8 cellular contexts compared by ENCODE assay signal in genomic region chr11:8911040-8911823, GRCh38. TPM values are rescaled to one million over a fixed set of nuclear protein-coding genes. Genes with fewer than 3 reads are reported as not detected.
A peak's percentile ranks its signal among the peaks of the same experiment; 100 is the strongest.
DNase-seq lines count a peak whose midpoint lies in the region; ATAC-seq and TF ChIP-seq lines count a peak whose summit lies in the region.

Gene AKIP1 (plus strand): TSS chr11:8911189. CDS start chr11:8911450, 261 bp downstream.

- CTCF ChIA-PET in CD8-positive, alpha-beta T cell (lab: Charles Lee) = interaction anchor here (1.4 to 1.5 kb wide), 2 partner anchors 48 to 49 kb away, joined by 4 read pairs; no protein-coding TSS in a partner anchor

- H3K4me3 ChIP-seq in CD8-positive, alpha-beta T cell (ENCODE audit: low read depth, low read length) = peak within 1 kb of the TSS; percentile 76
- H3K4me3 ChIP-seq in effector memory CD4-positive, alpha-beta T cell (ENCODE audit: insufficient read depth, low read depth, low read length, poor library complexity, severe bottlenecking) = peak within 1 kb of the TSS; percentile 86

- H3K27me3 Mint-ChIP-seq in CD8-positive, alpha-beta T cell (ENCODE audit: low read depth) = no peaks in the 10 kb centered on the region

- peaks cover 1% of the 10 kb centered on the region for H3K36me3 Mint-ChIP-seq in CD8-positive, alpha-beta T cell

- TF ChIP-seq CTCF in CD8-positive, alpha-beta T cell (IDR thresholded peaks at IDR 0.05) = no peak

- H3K9me3 Mint-ChIP-seq in CD8-positive, alpha-beta T cell = no peaks in the 10 kb centered on the region

- H3K27me3 ChIP-seq in CD8-positive, alpha-beta T cell (ENCODE audit: insufficient read depth, low read length) = no peaks in the 10 kb centered on the region
- H3K27me3 ChIP-seq in effector memory CD4-positive, alpha-beta T cell (replicated peaks; ENCODE audit: control insufficient read depth, insufficient read depth, low read length, poor library complexity, severe bottlenecking) = no peaks in the 10 kb centered on the region

- intact Hi-C loops in CD8-positive, alpha-beta T cell (cut with DNase I, micrococcal nuclease) = loop anchor here (2.0 to 10.0 kb wide), 8 partner anchors 91 to 664 kb away; partner anchors contain the start of genes RPL27A (in 2 of the 2), TRIM66 (in 2 of the 2), IPO7 (in 1 of the 2) and NRIP3 (in 1 of the 2)

- H3K4me1 Mint-ChIP-seq in CD8-positive, alpha-beta T cell (ENCODE audit: low read depth) = peaks cover 37% of the 10 kb centered on the region

- no peaks in the 10 kb centered on the region for H3K9me3 ChIP-seq in CD8-positive, alpha-beta T cell (ENCODE audit: low read length)
- no peaks in the 10 kb centered on the region for H3K9me3 ChIP-seq in effector memory CD4-positive, alpha-beta T cell (ENCODE audit: control insufficient read depth, low read length)

- H3K36me3 ChIP-seq in CD8-positive, alpha-beta T cell (ENCODE audit: insufficient read depth, low read length) = no peaks in the 10 kb centered on the region
- H3K36me3 ChIP-seq in effector memory CD4-positive, alpha-beta T cell (ENCODE audit: control insufficient read depth, insufficient read depth, low read length) = no peaks in the 10 kb centered on the region

- ATAC-seq in CD8-positive, alpha-beta T cell = peak; percentile 77
- ATAC-seq in GM19467 (IDR thresholded peaks at IDR 0.05; ENCODE audit: unreplicated experiment) = peak; percentile 87

- POLR2A ChIA-PET in CD8-positive, alpha-beta T cell (lab: Charles Lee) = interaction anchor here (0.6 to 2.4 kb wide), 3 partner anchors 53 to 1882 kb away, joined by 3 to 8 read pairs (median 4); partner anchors contain the start of genes TMEM9B and ZNF143

- H3K4me1 ChIP-seq in CD8-positive, alpha-beta T cell (ENCODE audit: insufficient read depth, low read length) = peaks cover 23% of the 10 kb centered on the region
- H3K4me1 ChIP-seq in effector memory CD4-positive, alpha-beta T cell (ENCODE audit: control insufficient read depth, insufficient read depth, low read length, poor library complexity, severe bottlenecking) = peaks cover 9% of the 10 kb centered on the region

- peak within 1 kb of the TSS; percentile 51 for H3K27ac ChIP-seq in CD8-positive, alpha-beta T cell (ENCODE audit: low read depth, low read length)
- H3K27ac ChIP-seq in effector memory CD4-positive, alpha-beta T cell (ENCODE audit: insufficient read depth, low read length, poor library complexity, severe bottlenecking) = peak within 1 kb of the TSS; percentile 37

- DNase-seq in CD8-positive, alpha-beta T cell = peak; percentile 37 to 85 (median 77)
- DNase-seq in HT1080 (ENCODE audit: low read depth) (peak; percentile 90), NOMO-1 (lab: John Stamatoyannopoulos, UW; ENCODE audit: unreplicated experiment in 2 of 2) (peak; percentile 75 to 86), medulla oblongata (ENCODE audit: extremely low spot score) (peak; percentile 98)
- DNase-seq in activated CD8-positive, alpha-beta memory T cell treated with anti-CD3 and anti-CD28 coated beads for 4 hours (ENCODE audit: low read depth in 2 of 2) = peak; percentile 62 to 64
- peak; percentile 74 to 78 (median 75) for DNase-seq in effector memory CD4-positive, alpha-beta T cell
- peak; percentile 75 to 83 (median 80) for DNase-seq in stimulated activated CD4-positive, alpha-beta T cell treated with anti-CD3 and anti-CD28 coated beads, TNF-alpha, amount 100 ng/mL, for 48 hours (ENCODE audit: low read depth in 3 of 3)

- peak within 1 kb of the TSS; percentile 90 for H3K27ac Mint-ChIP-seq in CD8-positive, alpha-beta T cell

- peak within 1 kb of the TSS; percentile 91 for H3K4me3 Mint-ChIP-seq in CD8-positive, alpha-beta T cell

RNA-seq across cellular contexts. Expression of gene AKIP1, which starts in this region (rescaled TPM):
- 1 to 10 TPM; 3.9 to 4.2 TPM for total RNA-seq in CD8-positive, alpha-beta T cell
- 30.3 and 34.1 TPM in 2 replicates for total RNA-seq in HT1080 (2014; rRNA removed; shearing (Covaris generic))
- polyA plus RNA-seq in HT1080 (2015; cell fraction: cytosol; rRNA removed) = 45.0 and 53.0 TPM in 2 replicates
- 28.8 and 29.2 TPM in 2 replicates for polyA plus RNA-seq in HT1080 (2015; cell fraction: nucleus; rRNA removed)

Comparison
In these comparisons a context has a peak if more than half of its experiments do, and no peak if none do; other contexts are left out.
1. Peak in every context shown above with its lines: DNase-seq, ATAC-seq, H3K4me3 ChIP-seq and H3K27ac ChIP-seq.